8 cellular contexts compared by ENCODE assay signal in genomic region chr17:35242158-35242804, GRCh38. TPM values are rescaled to one million over a fixed set of nuclear protein-coding genes. Genes with fewer than 3 reads are reported as not detected.
A peak's percentile ranks its signal among the peaks of the same experiment; 100 is the strongest.
DNase-seq lines count a peak whose midpoint lies in the region; ATAC-seq, FAIRE-seq and TF ChIP-seq lines count a peak whose summit lies in the region.

No MANE protein-coding gene starts in this region.

- H3K27ac ChIP-seq in kidney (ENCODE audit: low read depth in 2 of 2, low read length in 2 of 2): peak overlapping the region; percentile 86 to 93

- FAIRE-seq in kidney (lab: Jason Lieb, UNC): no peak

- TF ChIP-seq CTCF in GM12873 (IDR thresholded peaks at IDR 0.05; ENCODE audit: insufficient read depth, low read depth, low read length, missing control alignments) (peak; percentile 63), kidney (IDR thresholded peaks at IDR 0.05; ENCODE audit: borderline replicate concordance, extremely low read depth, insufficient read depth) (peak; percentile 20)

- peaks cover 0 to 4% of the 10 kb centered on the region in 2 donors for H3K4me1 ChIP-seq in kidney (ENCODE audit: control insufficient read depth in 1 of 2, insufficient read depth in 1 of 2, low read depth in 1 of 2, low read length in 2 of 2)

- peak; percentile 70 for DNase-seq in NCI-H1436 (lab: John Stamatoyannopoulos, UW)
- DNase-seq in UCSD-AML1 (lab: John Stamatoyannopoulos, UW; ENCODE audit: unreplicated experiment): peak; percentile 43
- DNase-seq in T47D (ENCODE audit: low read depth in 1 of 2, low spot score in 1 of 2): peak; percentile 93 to 94
- peak; percentile 92 for DNase-seq in kidney
- DNase-seq in stimulated activated CD4-positive, alpha-beta T cell treated with anti-CD3 and anti-CD28 coated beads, Interleukin-1b, Interleukin-23, amount 100 ng/mL, for 4 hours (ENCODE audit: low read depth in 2 of 2): peak; percentile 61 to 69
- DNase-seq in NCI-H1694 treated with DMSO at 0.1 percent for 48 hours (lab: John Stamatoyannopoulos, UW): no peak

- no peaks in the 10 kb centered on the region for H3K36me3 ChIP-seq in kidney (ENCODE audit: control insufficient read depth in 1 of 2, insufficient read depth in 2 of 2, low read length in 2 of 2)

- ATAC-seq in HG02642 (IDR thresholded peaks at IDR 0.05; ENCODE audit: poor library complexity, unreplicated experiment): peak; percentile 46

- intact Hi-C loops in kidney (cut with DNase I): no loop called here

- peak overlapping the region; percentile 74 to 86 for H3K4me3 ChIP-seq in kidney (ENCODE audit: low read length in 2 of 2)

- no peaks in the 10 kb centered on the region for H3K9me3 ChIP-seq in kidney (ENCODE audit: control insufficient read depth in 1 of 2, low read length in 2 of 2)

- in situ Hi-C loops in T47D (cut with HindIII; ENCODE audit: low pct_unique_long_range_greater_than_20kb, low sequenced_read_pairs): no loop called here

- peak overlapping the region; percentile 88 to 89 for H3K9ac ChIP-seq in kidney (ENCODE audit: low read length in 2 of 2)

RNA-seq across cellular contexts. Expression of gene SLFN5, which starts 0.6 kb away (rescaled TPM):
- 64.8 TPM for total RNA-seq in kidney
- polyA plus RNA-seq in kidney (ENCODE audit: insufficient read depth, low read depth, low replicate concordance): 2.0 TPM

RNA-seq across cellular contexts. Expression of gene SLC35G3, which starts 48.1 kb away (rescaled TPM):
- not detected for total RNA-seq in kidney
- polyA plus RNA-seq in kidney (ENCODE audit: insufficient read depth, low read depth, low replicate concordance): not detected
